8 cellular contexts compared by ENCODE assay signal in genomic region chr3:50237133-50237651, GRCh38. TPM values are rescaled to one million over a fixed set of nuclear protein-coding genes. Genes with fewer than 3 reads are reported as not detected.
DNase-seq lines count a peak whose midpoint lies in the region; ATAC-seq and TF ChIP-seq lines count a peak whose summit lies in the region.

No MANE protein-coding gene starts in this region.

- ATAC-seq in left lobe of liver (no peak), GM21529 (IDR thresholded peaks at IDR 0.05; ENCODE audit: unreplicated experiment) (no peak), GM21619 (IDR thresholded peaks at IDR 0.05; ENCODE audit: unreplicated experiment) (no peak)

- no peaks in the 10 kb centered on the region for H3K36me3 ChIP-seq in adipocyte (ENCODE audit: control insufficient read depth, insufficient read depth, low read length, severe bottlenecking)
- H3K36me3 ChIP-seq in right atrium auricular region = peaks cover 13% of the 10 kb centered on the region
- H3K36me3 ChIP-seq in skeletal muscle tissue (ENCODE audit: control insufficient read depth in 3 of 3, insufficient read depth in 3 of 3, low read length in 3 of 3) = no peaks in the 10 kb centered on the region

- H3K9ac ChIP-seq in adipocyte (ENCODE audit: low read length) (peak overlapping the region; percentile 96), skeletal muscle tissue (ENCODE audit: low read depth in 1 of 3, low read length in 3 of 3) (peak overlapping the region; percentile 88 to 91 (median 90))

- H3K27ac ChIP-seq in right atrium auricular region (peak overlapping the region; percentile 94 to 95), skeletal muscle tissue (ENCODE audit: low read depth, low read length) (peak overlapping the region; percentile 86)

- no peaks in the 10 kb centered on the region for H3K27me3 ChIP-seq in adipocyte (replicated peaks; ENCODE audit: control insufficient read depth, insufficient read depth, low read length)
- H3K27me3 ChIP-seq in right atrium auricular region = no peaks in the 10 kb centered on the region
- H3K27me3 ChIP-seq in skeletal muscle tissue (ENCODE audit: control insufficient read depth in 3 of 3, insufficient read depth in 3 of 3, low read length in 3 of 3) = no peaks in the 10 kb centered on the region

- H3K4me1 ChIP-seq in adipocyte (ENCODE audit: control insufficient read depth, insufficient read depth, low read length) = peaks cover 25% of the 10 kb centered on the region
- peaks cover 0 to 64% of the 10 kb centered on the region in 2 donors for H3K4me1 ChIP-seq in right atrium auricular region
- H3K4me1 ChIP-seq in skeletal muscle tissue (ENCODE audit: control insufficient read depth in 3 of 3, insufficient read depth in 3 of 3, low read length in 3 of 3) = peaks cover 56 to 61% (median 58%) of the 10 kb centered on the region in 3 donors

- DNase-seq in ELF-1 (ENCODE audit: low read depth, low spot score) (peak; percentile 60), NAMALWA (ENCODE audit: low spot score) (peak; percentile 49), adipocyte (ENCODE audit: low read depth) (peak; percentile 59), right atrium auricular region (ENCODE audit: low spot score) (no peak), left lobe of liver (ENCODE audit: low spot score) (no peak)

- H3K9me3 ChIP-seq in adipocyte (ENCODE audit: control insufficient read depth, low read length) = no peaks in the 10 kb centered on the region
- no peaks in the 10 kb centered on the region for H3K9me3 ChIP-seq in right atrium auricular region
- H3K9me3 ChIP-seq in skeletal muscle tissue (ENCODE audit: control insufficient read depth in 3 of 3, low read length in 3 of 3) = no peaks in the 10 kb centered on the region

- H3K4me3 ChIP-seq in adipocyte (ENCODE audit: low read length) (peak overlapping the region; percentile 94), right atrium auricular region (peak overlapping the region; percentile 82 to 92), skeletal muscle tissue (ENCODE audit: low read length in 3 of 3) (peak overlapping the region; percentile 79 to 90 (median 83))

- TF ChIP-seq CTCF in right atrium auricular region (IDR thresholded peaks at IDR 0.05) = no peak

RNA-seq across cellular contexts. Expression of gene GNAI2, which starts 1.2 kb away (rescaled TPM):
- total RNA-seq in right atrium auricular region = 100 to 1,000 TPM in 1 of 2 donors, 10 to 100 TPM in 1; 72.1 to 127 TPM
- total RNA-seq in skeletal muscle tissue = 78.8 TPM
- total RNA-seq in left lobe of liver = 115 TPM

RNA-seq across cellular contexts. Expression of gene SEMA3B, which starts 31.8 kb away (rescaled TPM):
- 10 to 100 TPM; 15.4 to 20.0 TPM for total RNA-seq in right atrium auricular region
- 19.8 TPM for total RNA-seq in skeletal muscle tissue
- 5.7 TPM for total RNA-seq in left lobe of liver

RNA-seq across cellular contexts. Expression of gene SLC38A3, which starts 32.1 kb away (rescaled TPM):
- total RNA-seq in right atrium auricular region (1 to 10 TPM; 2.4 to 7.9 TPM), skeletal muscle tissue (0.52 TPM), left lobe of liver (242 TPM)

RNA-seq across cellular contexts. Expression of gene LSMEM2, which starts 41.7 kb away (rescaled TPM):
- total RNA-seq in right atrium auricular region (10 to 100 TPM in 1 of 2 donors, 1 to 10 TPM in 1; 9.0 to 10.6 TPM), skeletal muscle tissue (15.1 TPM), left lobe of liver (not detected)

RNA-seq across cellular contexts. Expression of gene GNAT1, which starts 45.8 kb away (rescaled TPM):
- not detected for total RNA-seq in right atrium auricular region
- not detected for total RNA-seq in skeletal muscle tissue
- total RNA-seq in left lobe of liver = 0.08 TPM

Comparison
In these comparisons a context has a peak if more than half of its experiments do, and no peak if none do; other contexts are left out.
1. DNase-seq: peak in ELF-1 (single experiment), NAMALWA (single experiment) and adipocyte (single experiment); none in right atrium auricular region (single experiment) and left lobe of liver (single experiment).
2. RNA of gene SLC38A3, which starts 32.1 kb away (total RNA-seq): 242 TPM in left lobe of liver (single experiment); 2.4 to 7.9 TPM in right atrium auricular region and 0.52 TPM in skeletal muscle tissue (single experiment); every median in the first group is over 10 times any median in the second.
3. Peak in every context shown above with its lines, with median percentiles within 50 percentile points of each other: H3K4me3 ChIP-seq.